1 cellular context compared by ENCODE assay signal in genomic region chr19:44212250-44212864, GRCh38.
TF ChIP-seq lines count a peak whose summit lies in the region.

ZNF227 (plus strand) TSS chr19:44212532; CDS start chr19:44217793, 5,261 bp downstream.

TF ChIP-seq in HepG2, 621 proteins besides CTCF, POLR2A, EP300 and RAD21 (continued from another document and continues in another):
- TF ChIP-seq ATF4 (CRISPR knock-in tag; IDR thresholded peaks at IDR 0.05) (no peak; a peak in 1 of 4 replicates), SAP130 (CRISPR knock-in tag; IDR thresholded peaks at IDR 0.05; ENCODE audit: low read depth) (peak; percentile 86), ZBTB33 (CRISPR knock-in tag; IDR thresholded peaks at IDR 0.05) (no peak), ZNF83 (CRISPR knock-in tag; IDR thresholded peaks at IDR 0.05; ENCODE audit: borderline replicate concordance) (no peak), SKIL (CRISPR knock-in tag; IDR thresholded peaks at IDR 0.05; ENCODE audit: borderline replicate concordance) (no peak), FOXK2 (IDR thresholded peaks at IDR 0.05) (peak; percentile 31; the same call in 1 of the 2 replicates), SP140L (CRISPR knock-in tag; IDR thresholded peaks at IDR 0.05; ENCODE audit: borderline replicate concordance) (no peak), ZFX (CRISPR knock-in tag; IDR thresholded peaks at IDR 0.05; ENCODE audit: low read depth) (peak; percentile 40; the same call in 1 of the 2 replicates), SIN3A (IDR thresholded peaks at IDR 0.05; ENCODE audit: borderline replicate concordance, low read depth, low read length) (0 out of 2 replicates have a peak, but pooled peaks have one; percentile 52), KDM2A (CRISPR knock-in tag; IDR thresholded peaks at IDR 0.05; ENCODE audit: borderline replicate concordance, low read depth) (peak; percentile 69; the same call in 1 of the 2 replicates), BORCS8-MEF2B (CRISPR knock-in tag; IDR thresholded peaks at IDR 0.05) (peak; percentile 37; the same call in 1 of the 2 replicates), ZNF547 (CRISPR knock-in tag; IDR thresholded peaks at IDR 0.05) (peak; percentile 71), BRD4 (CRISPR knock-in tag; IDR thresholded peaks at IDR 0.05) (no peak), ZNF530 (CRISPR knock-in tag; IDR thresholded peaks at IDR 0.05; ENCODE audit: low read depth) (no peak), ZSCAN9 (CRISPR knock-in tag; IDR thresholded peaks at IDR 0.05; ENCODE audit: borderline replicate concordance) (0 out of 2 replicates have a peak, but pooled peaks have one; percentile 35), SUZ12 (IDR thresholded peaks at IDR 0.05; ENCODE audit: low read depth, low read length) (peak; percentile 73), ZNF335 (CRISPR knock-in tag; IDR thresholded peaks at IDR 0.05) (0 out of 2 replicates have a peak, but pooled peaks have one; percentile 50), ZBTB21 (CRISPR knock-in tag; IDR thresholded peaks at IDR 0.05) (no peak), ZNF556 (CRISPR knock-in tag; IDR thresholded peaks at IDR 0.05; ENCODE audit: borderline replicate concordance) (no peak), ZNF143 (CRISPR knock-in tag; IDR thresholded peaks at IDR 0.05) (peak; percentile 94), ELF4 (CRISPR knock-in tag; IDR thresholded peaks at IDR 0.05; ENCODE audit: borderline replicate concordance) (peak; percentile 71; the same call in 1 of the 2 replicates), DZIP1 (CRISPR knock-in tag; IDR thresholded peaks at IDR 0.05) (0 out of 2 replicates have a peak, but pooled peaks have one; percentile 56), SRY (CRISPR knock-in tag; IDR thresholded peaks at IDR 0.05) (peak; percentile 69), SOX6 (IDR thresholded peaks at IDR 0.05) (no peak), SOX6 (CRISPR knock-in tag; IDR thresholded peaks at IDR 0.05) (peak; percentile 65), ZNF224 (CRISPR knock-in tag; IDR thresholded peaks at IDR 0.05) (0 out of 2 replicates have a peak, but pooled peaks have one; percentile 51)
- TF ChIP-seq, protein P1, sequence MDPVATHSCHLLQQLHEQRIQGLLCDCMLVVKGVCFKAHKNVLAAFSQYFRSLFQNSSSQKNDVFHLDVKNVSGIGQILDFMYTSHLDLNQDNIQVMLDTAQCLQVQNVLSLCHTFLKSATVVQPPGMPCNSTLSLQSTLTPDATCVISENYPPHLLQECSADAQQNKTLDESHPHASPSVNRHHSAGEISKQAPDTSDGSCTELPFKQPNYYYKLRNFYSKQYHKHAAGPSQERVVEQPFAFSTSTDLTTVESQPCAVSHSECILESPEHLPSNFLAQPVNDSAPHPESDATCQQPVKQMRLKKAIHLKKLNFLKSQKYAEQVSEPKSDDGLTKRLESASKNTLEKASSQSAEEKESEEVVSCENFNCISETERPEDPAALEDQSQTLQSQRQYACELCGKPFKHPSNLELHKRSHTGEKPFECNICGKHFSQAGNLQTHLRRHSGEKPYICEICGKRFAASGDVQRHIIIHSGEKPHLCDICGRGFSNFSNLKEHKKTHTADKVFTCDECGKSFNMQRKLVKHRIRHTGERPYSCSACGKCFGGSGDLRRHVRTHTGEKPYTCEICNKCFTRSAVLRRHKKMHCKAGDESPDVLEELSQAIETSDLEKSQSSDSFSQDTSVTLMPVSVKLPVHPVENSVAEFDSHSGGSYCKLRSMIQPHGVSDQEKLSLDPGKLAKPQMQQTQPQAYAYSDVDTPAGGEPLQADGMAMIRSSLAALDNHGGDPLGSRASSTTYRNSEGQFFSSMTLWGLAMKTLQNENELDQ (CRISPR knock-in tag; IDR thresholded peaks at IDR 0.05; ENCODE audit: borderline replicate concordance) = no peak
- TF ChIP-seq, protein P2, sequence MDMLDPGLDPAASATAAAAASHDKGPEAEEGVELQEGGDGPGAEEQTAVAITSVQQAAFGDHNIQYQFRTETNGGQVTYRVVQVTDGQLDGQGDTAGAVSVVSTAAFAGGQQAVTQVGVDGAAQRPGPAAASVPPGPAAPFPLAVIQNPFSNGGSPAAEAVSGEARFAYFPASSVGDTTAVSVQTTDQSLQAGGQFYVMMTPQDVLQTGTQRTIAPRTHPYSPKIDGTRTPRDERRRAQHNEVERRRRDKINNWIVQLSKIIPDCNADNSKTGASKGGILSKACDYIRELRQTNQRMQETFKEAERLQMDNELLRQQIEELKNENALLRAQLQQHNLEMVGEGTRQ (IDR thresholded peaks at IDR 0.05; ENCODE audit: low read depth, low read length) = no peak
- TF ChIP-seq, protein P2 (CRISPR knock-in tag; IDR thresholded peaks at IDR 0.05; ENCODE audit: borderline replicate concordance) = 0 out of 2 replicates have a peak, but pooled peaks have one; percentile 17
- TF ChIP-seq, protein P3, sequence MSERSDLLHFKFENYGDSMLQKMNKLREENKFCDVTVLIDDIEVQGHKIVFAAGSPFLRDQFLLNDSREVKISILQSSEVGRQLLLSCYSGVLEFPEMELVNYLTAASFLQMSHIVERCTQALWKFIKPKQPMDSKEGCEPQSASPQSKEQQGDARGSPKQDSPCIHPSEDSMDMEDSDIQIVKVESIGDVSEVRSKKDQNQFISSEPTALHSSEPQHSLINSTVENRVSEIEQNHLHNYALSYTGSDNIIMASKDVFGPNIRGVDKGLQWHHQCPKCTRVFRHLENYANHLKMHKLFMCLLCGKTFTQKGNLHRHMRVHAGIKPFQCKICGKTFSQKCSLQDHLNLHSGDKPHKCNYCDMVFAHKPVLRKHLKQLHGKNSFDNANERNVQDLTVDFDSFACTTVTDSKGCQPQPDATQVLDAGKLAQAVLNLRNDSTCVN (CRISPR knock-in tag; IDR thresholded peaks at IDR 0.05; ENCODE audit: borderline replicate concordance) = peak; percentile 98
- TF ChIP-seq, protein P4, sequence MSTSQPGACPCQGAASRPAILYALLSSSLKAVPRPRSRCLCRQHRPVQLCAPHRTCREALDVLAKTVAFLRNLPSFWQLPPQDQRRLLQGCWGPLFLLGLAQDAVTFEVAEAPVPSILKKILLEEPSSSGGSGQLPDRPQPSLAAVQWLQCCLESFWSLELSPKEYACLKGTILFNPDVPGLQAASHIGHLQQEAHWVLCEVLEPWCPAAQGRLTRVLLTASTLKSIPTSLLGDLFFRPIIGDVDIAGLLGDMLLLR (CRISPR knock-in tag; IDR thresholded peaks at IDR 0.05) = 0 out of 2 replicates have a peak, but pooled peaks have one; percentile 22
- TF ChIP-seq, protein P5, sequence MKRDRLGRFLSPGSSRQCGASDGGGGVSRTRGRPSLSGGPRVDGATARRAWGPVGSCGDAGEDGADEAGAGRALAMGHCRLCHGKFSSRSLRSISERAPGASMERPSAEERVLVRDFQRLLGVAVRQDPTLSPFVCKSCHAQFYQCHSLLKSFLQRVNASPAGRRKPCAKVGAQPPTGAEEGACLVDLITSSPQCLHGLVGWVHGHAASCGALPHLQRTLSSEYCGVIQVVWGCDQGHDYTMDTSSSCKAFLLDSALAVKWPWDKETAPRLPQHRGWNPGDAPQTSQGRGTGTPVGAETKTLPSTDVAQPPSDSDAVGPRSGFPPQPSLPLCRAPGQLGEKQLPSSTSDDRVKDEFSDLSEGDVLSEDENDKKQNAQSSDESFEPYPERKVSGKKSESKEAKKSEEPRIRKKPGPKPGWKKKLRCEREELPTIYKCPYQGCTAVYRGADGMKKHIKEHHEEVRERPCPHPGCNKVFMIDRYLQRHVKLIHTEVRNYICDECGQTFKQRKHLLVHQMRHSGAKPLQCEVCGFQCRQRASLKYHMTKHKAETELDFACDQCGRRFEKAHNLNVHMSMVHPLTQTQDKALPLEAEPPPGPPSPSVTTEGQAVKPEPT (CRISPR knock-in tag; IDR thresholded peaks at IDR 0.05; ENCODE audit: low read depth) = no peak
- TF ChIP-seq, protein P6, sequence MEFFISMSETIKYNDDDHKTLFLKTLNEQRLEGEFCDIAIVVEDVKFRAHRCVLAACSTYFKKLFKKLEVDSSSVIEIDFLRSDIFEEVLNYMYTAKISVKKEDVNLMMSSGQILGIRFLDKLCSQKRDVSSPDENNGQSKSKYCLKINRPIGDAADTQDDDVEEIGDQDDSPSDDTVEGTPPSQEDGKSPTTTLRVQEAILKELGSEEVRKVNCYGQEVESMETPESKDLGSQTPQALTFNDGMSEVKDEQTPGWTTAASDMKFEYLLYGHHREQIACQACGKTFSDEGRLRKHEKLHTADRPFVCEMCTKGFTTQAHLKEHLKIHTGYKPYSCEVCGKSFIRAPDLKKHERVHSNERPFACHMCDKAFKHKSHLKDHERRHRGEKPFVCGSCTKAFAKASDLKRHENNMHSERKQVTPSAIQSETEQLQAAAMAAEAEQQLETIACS (CRISPR knock-in tag; IDR thresholded peaks at IDR 0.05) = no peak
